Comparison of ENCODE assay signal across 25 cellular contexts in genomic region chr16:67254809-67255552, GRCh38. TPM values are rescaled to one million over a fixed set of nuclear protein-coding genes. Genes with fewer than 3 reads are reported as not detected.
DNase-seq lines count a peak whose midpoint lies in the region; ATAC-seq and TF ChIP-seq lines count a peak whose summit lies in the region.
"Had no signal": no experiment of that assay in that cellular context is flagged by ENCODE, and none has a peak within 500 bp of the region (broad histone marks: within the 10 kb centered on the region; RNA-seq: fewer than 3 reads in every experiment).

No MANE protein-coding gene starts in this region.

- no peak overlapping the region for H2BK5ac ChIP-seq in trophoblast cell (ENCODE audit: low read depth, low read length, poor library complexity)

- no peak overlapping the region for H3K23ac ChIP-seq in trophoblast cell (ENCODE audit: low read length)

- H3K9me3 ChIP-seq in trophoblast cell (ENCODE audit: insufficient read depth, low read depth, low read length), result peaks cover 5% of the 10 kb centered on the region
- H3K9me3 ChIP-seq: A549; BLaER1 treated with 17β-estradiol and CSF1 and Interleukin-3, amounts not matched to agents 10 nM and 100 nM had no signal

- H3K4me3 Mint-ChIP-seq in chondrocyte (ENCODE audit: unreplicated experiment), result no peak overlapping the region
- H3K4me3 Mint-ChIP-seq in nephron progenitor cell, result peak overlapping the region; percentile 49
- H3K4me3 Mint-ChIP-seq: CD4-positive, alpha-beta memory T cell; GM23338; H9 had no signal

- no peaks in the 10 kb centered on the region for H3K36me3 ChIP-seq in trophoblast cell (ENCODE audit: control insufficient read depth in 1 of 2, insufficient read depth in 2 of 2, low read length in 2 of 2)
- H3K36me3 ChIP-seq: BLaER1 treated with 17β-estradiol and CSF1 and Interleukin-3, amounts not matched to agents 10 nM and 100 nM had no signal

- no peak for ATAC-seq in GM18505 (IDR thresholded peaks at IDR 0.05; ENCODE audit: unreplicated experiment)
- ATAC-seq: A549, GM23338 had no signal

- peaks cover 3% of the 10 kb centered on the region for H3K27me3 ChIP-seq in trophoblast cell (ENCODE audit: insufficient read depth, low read length)

- H2BK12ac ChIP-seq in trophoblast cell (ENCODE audit: low read length), result no peak overlapping the region

- no peaks in the 10 kb centered on the region for H3K9me3 Mint-ChIP-seq in chondrocyte (ENCODE audit: low read depth)
- H3K9me3 Mint-ChIP-seq in nephron progenitor cell, result no peaks in the 10 kb centered on the region
- H3K9me3 Mint-ChIP-seq: CD4-positive, alpha-beta memory T cell; GM23338; H9 had no signal

- no peak overlapping the region for H3K4ac ChIP-seq in trophoblast cell (ENCODE audit: low read depth, low read length)

- no peak overlapping the region for H3K14ac ChIP-seq in trophoblast cell (ENCODE audit: low read length)

- peaks cover 7% of the 10 kb centered on the region for H3K36me3 Mint-ChIP-seq in chondrocyte (ENCODE audit: low read depth)
- no peaks in the 10 kb centered on the region for H3K36me3 Mint-ChIP-seq in nephron progenitor cell (ENCODE audit: low read depth)
- H3K36me3 Mint-ChIP-seq: CD4-positive, alpha-beta memory T cell had no signal

- H4K91ac ChIP-seq in trophoblast cell (ENCODE audit: low read depth, low read length), result no peak overlapping the region

- TF ChIP-seq CTCF in chondrocyte (IDR thresholded peaks at IDR 0.05), result no peak
- TF ChIP-seq CTCF in nephron progenitor cell (IDR thresholded peaks at IDR 0.05), result no peak

- H3K27me3 Mint-ChIP-seq in chondrocyte (ENCODE audit: low read depth) (no peaks in the 10 kb centered on the region), nephron progenitor cell (ENCODE audit: low read depth, poor library complexity) (peaks cover 39% of the 10 kb centered on the region)

- H3K4me1 Mint-ChIP-seq in chondrocyte (ENCODE audit: low read depth) (peaks cover under 1% of the 10 kb centered on the region), nephron progenitor cell (peaks cover 14% of the 10 kb centered on the region)

- no CpG with 5 or more reads among the region's 18 CpGs for WGBS in trophoblast cell (ENCODE audit: extremely low coverage, insufficient coverage, insufficient read length)

- H3K79me1 ChIP-seq in trophoblast cell (ENCODE audit: low read length), result no peaks in the 10 kb centered on the region

- H3K4me2 ChIP-seq in trophoblast cell (ENCODE audit: low read length), result no peak overlapping the region
- H3K4me2 ChIP-seq: A549, GM23338 had no signal

- H4K12ac ChIP-seq in trophoblast cell (ENCODE audit: low read depth, low read length), result no peak overlapping the region

- no peak overlapping the region for H4K8ac ChIP-seq in trophoblast cell (ENCODE audit: low read depth, low read length)

- H3K18ac ChIP-seq in trophoblast cell (ENCODE audit: low read length), result no peak overlapping the region

- H3K27ac Mint-ChIP-seq in chondrocyte (ENCODE audit: unreplicated experiment) (no peak overlapping the region), nephron progenitor cell (no peak overlapping the region)
- H3K27ac Mint-ChIP-seq: CD4-positive, alpha-beta memory T cell; GM23338; H9 had no signal

- no peaks in the 10 kb centered on the region for H3K4me1 ChIP-seq in trophoblast cell (ENCODE audit: control insufficient read depth in 1 of 2, insufficient read depth in 2 of 2, low read length in 2 of 2)

- no peak overlapping the region for H3K9ac ChIP-seq in trophoblast cell (ENCODE audit: low read length)
- H3K9ac ChIP-seq: BLaER1 treated with 17β-estradiol and CSF1 and Interleukin-3, amounts not matched to agents 10 nM and 100 nM had no signal

- no peak overlapping the region for H3K27ac ChIP-seq in trophoblast cell (ENCODE audit: low read depth, low read length)
- H3K27ac ChIP-seq: A549; BLaER1 treated with 17β-estradiol and CSF1 and Interleukin-3, amounts not matched to agents 10 nM and 100 nM had no signal

- H2AK5ac ChIP-seq in trophoblast cell (ENCODE audit: low read length), result no peak overlapping the region

- no peak overlapping the region for H2BK120ac ChIP-seq in trophoblast cell (ENCODE audit: insufficient read depth, low read length, poor library complexity)

- H3K4me3 ChIP-seq in trophoblast cell (ENCODE audit: low read depth, low read length), result no peak overlapping the region
- H3K4me3 ChIP-seq: A549; BLaER1 treated with 17β-estradiol and CSF1 and Interleukin-3, amounts not matched to agents 10 nM and 100 nM; GM23338 had no signal

- H3K79me2 ChIP-seq in trophoblast cell (ENCODE audit: control insufficient read depth, insufficient read depth, low read length, poor library complexity), result no peaks in the 10 kb centered on the region

- no peak for TF ChIP-seq POLR2A in GM18505 (IDR thresholded peaks at IDR 0.05; ENCODE audit: borderline replicate concordance, extremely low read depth, insufficient read depth, insufficient read length)

- no peak overlapping the region for H2AFZ ChIP-seq in trophoblast cell (ENCODE audit: insufficient read depth, low read length, poor library complexity)
- H2AFZ ChIP-seq: GM23338 had no signal

- DNase-seq in HUDEP-2 (lab: John Stamatoyannopoulos, UW; ENCODE audit: unreplicated experiment in 76 of 76), result peak in 43 of 76 experiments; percentile 7 to 61 (median 26)
- DNase-seq in chondrocyte (ENCODE audit: low spot score), result peak; percentile 68
- no peak for DNase-seq in nephron progenitor cell
- DNase-seq in retina, result peak; percentile 20
- DNase-seq in trophoblast cell, result no peak
- DNase-seq in T-helper 2 cell, result no peak
- DNase-seq: AML-193; CD4-positive, alpha-beta memory T cell; COR-L47; DMS53; H9; KG1; MM.1S; NCI-H1417 treated with DMSO at 0.1 percent for 48 hours; NCI-H1694 treated with DMSO at 0.1 percent for 48 hours; NCI-H2081; NCI-H226; NCI-H510A; NCI-H69; RPMI8226; SHP77 treated with DMSO at 0.1 percent for 48 hours had no signal

RNA-seq across cellular contexts. Expression of gene SLC9A5, which starts 6.2 kb away (rescaled TPM):
- 3.0 to 5.6 TPM (median 3.4 TPM) in 3 replicates for total RNA-seq in chondrocyte
- 0.63 and 0.68 TPM in 2 replicates for polyA plus RNA-seq in trophoblast cell (2013)

RNA-seq across cellular contexts. Expression of gene FHOD1, which starts 7.7 kb away (rescaled TPM):
- total RNA-seq in chondrocyte, result 32.9 to 50.1 TPM (median 35.6 TPM) in 3 replicates
- polyA plus RNA-seq in trophoblast cell (2013), result 15.3 and 16.6 TPM in 2 replicates

RNA-seq across cellular contexts. Expression of gene PLEKHG4, which starts 24.4 kb away (rescaled TPM):
- total RNA-seq in chondrocyte, result 17.5 to 22.4 TPM (median 18.9 TPM) in 3 replicates
- 0.35 and 0.60 TPM in 2 replicates for polyA plus RNA-seq in trophoblast cell (2013)

RNA-seq across cellular contexts. Expression of gene TMEM208, which starts 28.1 kb away (rescaled TPM):
- total RNA-seq in chondrocyte, result 41.7 to 55.7 TPM (median 43.2 TPM) in 3 replicates
- 44.5 and 47.1 TPM in 2 replicates for polyA plus RNA-seq in trophoblast cell (2013)

RNA-seq across cellular contexts. Expression of gene ELMO3, which starts 56.0 kb away (rescaled TPM):
- 1.1 to 1.2 TPM (median 1.1 TPM) in 3 replicates for total RNA-seq in chondrocyte
- polyA plus RNA-seq in trophoblast cell (2013), result 2.8 and 3.1 TPM in 2 replicates
- polyA plus RNA-seq: CD4-positive, alpha-beta memory T cell had no signal

Comparison
In these comparisons a context has a peak if more than half of its experiments do, and no peak if none do; other contexts are left out.
1. DNase-seq: peak in HUDEP-2 (43 of 76), chondrocyte (single experiment) and retina (single experiment); none in nephron progenitor cell (single experiment), trophoblast cell (0 of 2) and T-helper 2 cell (0 of 5).